In genomic region chr5:34834794-34835089, GRCh38 we compare ENCODE assay signal across 26 cellular contexts. TPM values are rescaled to one million over a fixed set of nuclear protein-coding genes. Genes with fewer than 3 reads are reported as not detected.
"Had no signal": no experiment of that assay in that cellular context is flagged by ENCODE, and none has a peak within 500 bp of the region (broad histone marks: within the 10 kb centered on the region; RNA-seq: fewer than 3 reads in every experiment).

No MANE protein-coding gene starts in this region.

- DNase-seq: activated CD4-positive, alpha-beta memory T cell treated with anti-CD3 and anti-CD28 coated beads, Interleukin-2, amount 10 ng/mL, durations not matched to agents 7 days and 5 days; activated CD4-positive, alpha-beta T cell treated with anti-CD3 and anti-CD28 coated beads for 1 hour; activated CD4-positive, alpha-beta T cell treated with anti-CD3 and anti-CD28 coated beads for 4 hours; activated CD4-positive, alpha-beta T cell treated with anti-CD3 and anti-CD28 coated beads, Interleukin-2, amount 10 ng/mL, durations not matched to agents 7 days and 5 days; activated CD4-positive, alpha-beta T cell treated with anti-CD3 and anti-CD28 coated beads, Interleukin-2, amount 50 U/mL, for 4 hours; activated CD8-positive, alpha-beta memory T cell treated with anti-CD3 and anti-CD28 coated beads, Interleukin-2, amount 50 U/mL, for 48 hours; activated effector memory CD4-positive, alpha-beta T cell treated with Interleukin-2 at 50 U/mL for 16 hours; activated naive CD4-positive, alpha-beta T cell treated with anti-CD3 and anti-CD28 coated beads for 36 hours; activated naive CD8-positive, alpha-beta T cell treated with anti-CD3 and anti-CD28 coated beads for 36 hours; activated naive CD8-positive, alpha-beta T cell treated with anti-CD3 and anti-CD28 coated beads, Interleukin-2, amount 50 U/mL, for 24 hours; activated T-cell treated with anti-CD3 and anti-CD28 coated beads, Interleukin-2, amount 50 U/mL, for 4 hours; amygdala; aorta; body of pancreas; caudate nucleus; cortex of kidney; effector CD8-positive, alpha-beta T cell; esophagus squamous epithelium; T-helper 2 cell had no signal

- H3K4me3 Mint-ChIP-seq: activated CD4-positive, alpha-beta memory T cell treated with anti-CD3 and anti-CD28 coated beads, Interleukin-2, amount 10 ng/mL, durations not matched to agents 7 days and 5 days; activated CD4-positive, alpha-beta T cell treated with anti-CD3 and anti-CD28 coated beads, Interleukin-2, amount 10 ng/mL, durations not matched to agents 7 days and 5 days; activated naive CD4-positive, alpha-beta T cell treated with anti-CD3 and anti-CD28 coated beads for 36 hours; activated naive CD4-positive, alpha-beta T cell treated with anti-CD3 and anti-CD28 coated beads, Interleukin-2, amount 50 U/mL, for 24 hours; activated naive CD8-positive, alpha-beta T cell treated with anti-CD3 and anti-CD28 coated beads for 36 hours; activated naive CD8-positive, alpha-beta T cell treated with anti-CD3 and anti-CD28 coated beads, Interleukin-2, amount 50 U/mL, for 24 hours; activated T-cell treated with anti-CD3 and anti-CD28 coated beads, Interleukin-2, amount 50 U/mL, for 4 hours; activated T-helper 17 cell treated with anti-CD3 and anti-CD28 coated beads, Interleukin-2, amount 50 U/mL, for 72 hours had no signal

- H3K36me3 Mint-ChIP-seq: activated naive CD4-positive, alpha-beta T cell treated with anti-CD3 and anti-CD28 coated beads, Interleukin-2, amount 50 U/mL, for 24 hours; activated naive CD8-positive, alpha-beta T cell treated with anti-CD3 and anti-CD28 coated beads for 36 hours had no signal

- H3K27ac Mint-ChIP-seq: activated CD4-positive, alpha-beta memory T cell treated with anti-CD3 and anti-CD28 coated beads, Interleukin-2, amount 10 ng/mL, durations not matched to agents 7 days and 5 days; activated CD4-positive, alpha-beta T cell treated with anti-CD3 and anti-CD28 coated beads, Interleukin-2, amount 10 ng/mL, durations not matched to agents 7 days and 5 days; activated naive CD4-positive, alpha-beta T cell treated with anti-CD3 and anti-CD28 coated beads for 36 hours; activated naive CD4-positive, alpha-beta T cell treated with anti-CD3 and anti-CD28 coated beads, Interleukin-2, amount 50 U/mL, for 24 hours; activated naive CD8-positive, alpha-beta T cell treated with anti-CD3 and anti-CD28 coated beads for 36 hours; activated naive CD8-positive, alpha-beta T cell treated with anti-CD3 and anti-CD28 coated beads, Interleukin-2, amount 50 U/mL, for 24 hours; activated T-helper 17 cell treated with anti-CD3 and anti-CD28 coated beads, Interleukin-2, amount 50 U/mL, for 72 hours had no signal

- H3K9me3 Mint-ChIP-seq: activated CD4-positive, alpha-beta memory T cell treated with anti-CD3 and anti-CD28 coated beads, Interleukin-2, amount 10 ng/mL, durations not matched to agents 7 days and 5 days; activated CD4-positive, alpha-beta T cell treated with anti-CD3 and anti-CD28 coated beads, Interleukin-2, amount 10 ng/mL, durations not matched to agents 7 days and 5 days; activated naive CD4-positive, alpha-beta T cell treated with anti-CD3 and anti-CD28 coated beads for 36 hours; activated naive CD4-positive, alpha-beta T cell treated with anti-CD3 and anti-CD28 coated beads, Interleukin-2, amount 50 U/mL, for 24 hours; activated naive CD8-positive, alpha-beta T cell treated with anti-CD3 and anti-CD28 coated beads for 36 hours; activated naive CD8-positive, alpha-beta T cell treated with anti-CD3 and anti-CD28 coated beads, Interleukin-2, amount 50 U/mL, for 24 hours; activated T-cell treated with anti-CD3 and anti-CD28 coated beads, Interleukin-2, amount 50 U/mL, for 4 hours; activated T-helper 17 cell treated with anti-CD3 and anti-CD28 coated beads, Interleukin-2, amount 50 U/mL, for 72 hours had no signal

- H3K27me3 ChIP-seq: adrenal gland, body of pancreas, esophagus squamous epithelium, gastroesophageal sphincter had no signal

- H3K27me3 Mint-ChIP-seq: activated CD4-positive, alpha-beta memory T cell treated with anti-CD3 and anti-CD28 coated beads, Interleukin-2, amount 10 ng/mL, durations not matched to agents 7 days and 5 days; activated CD4-positive, alpha-beta T cell treated with anti-CD3 and anti-CD28 coated beads, Interleukin-2, amount 10 ng/mL, durations not matched to agents 7 days and 5 days; activated naive CD4-positive, alpha-beta T cell treated with anti-CD3 and anti-CD28 coated beads, Interleukin-2, amount 50 U/mL, for 24 hours; activated naive CD8-positive, alpha-beta T cell treated with anti-CD3 and anti-CD28 coated beads for 36 hours; activated naive CD8-positive, alpha-beta T cell treated with anti-CD3 and anti-CD28 coated beads, Interleukin-2, amount 50 U/mL, for 24 hours; activated T-helper 17 cell treated with anti-CD3 and anti-CD28 coated beads, Interleukin-2, amount 50 U/mL, for 72 hours had no signal

- H3K4me3 ChIP-seq: adrenal gland, body of pancreas, esophagus squamous epithelium, gastroesophageal sphincter had no signal

- H3K9me3 ChIP-seq: adrenal gland, body of pancreas, esophagus squamous epithelium, gastroesophageal sphincter had no signal

- ATAC-seq: activated naive CD8-positive, alpha-beta T cell treated with anti-CD3 and anti-CD28 coated beads, Interleukin-2, amount 50 U/mL, for 24 hours; activated T-cell treated with anti-CD3 and anti-CD28 coated beads, Interleukin-2, amount 50 U/mL, for 4 hours; activated T-helper 17 cell treated with anti-CD3 and anti-CD28 coated beads, Interleukin-2, amount 50 U/mL, for 72 hours; body of pancreas had no signal

- H3K27ac ChIP-seq: body of pancreas, epithelial cell of prostate had no signal

RNA-seq across cellular contexts. Expression of gene TTC23L, which starts 4.2 kb away (rescaled TPM):
- total RNA-seq: activated CD4-positive, alpha-beta memory T cell treated with anti-CD3 and anti-CD28 coated beads, Interleukin-2, amount 10 ng/mL, durations not matched to agents 7 days and 5 days; activated CD4-positive, alpha-beta T cell treated with anti-CD3 and anti-CD28 coated beads, Interleukin-2, amount 10 ng/mL, durations not matched to agents 7 days and 5 days; chondrocyte; endothelial cell of umbilical vein had no signal
- polyA plus RNA-seq: endothelial cell of umbilical vein had no signal
